ENCODE assay signal across 9 cellular contexts in genomic region chr5:176901260-176902101, GRCh38. TPM values are rescaled to one million over a fixed set of nuclear protein-coding genes. Genes with fewer than 3 reads are reported as not detected.
DNase-seq lines count a peak whose midpoint lies in the region; ATAC-seq, FAIRE-seq and TF ChIP-seq lines count a peak whose summit lies in the region.
"Had no signal": no experiment of that assay in that cellular context is flagged by ENCODE, and none has a peak within 500 bp of the region (broad histone marks: within the 10 kb centered on the region; RNA-seq: fewer than 3 reads in every experiment).

No MANE protein-coding gene starts in this region.

- H2BK5ac ChIP-seq in H9 (ENCODE audit: insufficient read length, low read length): no peak overlapping the region

- H2AFZ ChIP-seq in H9 (ENCODE audit: low read length) (no peak overlapping the region), OCI-LY7 (ENCODE audit: low read length) (no peak overlapping the region)

- H4K20me1 ChIP-seq in H9 (ENCODE audit: control insufficient read depth, insufficient read depth, insufficient read length) (no peaks in the 10 kb centered on the region), OCI-LY7 (ENCODE audit: insufficient read depth, low read length) (no peaks in the 10 kb centered on the region)

- H3K4me3 Mint-ChIP-seq in H9 (no peak overlapping the region), memory B cell (no peak overlapping the region)
- H3K4me3 Mint-ChIP-seq: IgD-negative memory B cell had no signal

- H3K4me1 Mint-ChIP-seq in H9 (peaks cover 24 to 27% of the 10 kb centered on the region in 2 experiments), memory B cell (peaks cover 10% of the 10 kb centered on the region)

- H3K27ac ChIP-seq in H9 (ENCODE audit: insufficient read length, low read depth, low read length): no peak overlapping the region
- no peak overlapping the region for H3K27ac ChIP-seq in OCI-LY7 (ENCODE audit: low read depth, low read length, poor library complexity, severe bottlenecking)
- H3K27ac ChIP-seq in psoas muscle: no peak overlapping the region

- no peak overlapping the region for H3K4ac ChIP-seq in H9 (ENCODE audit: low read depth, low read length)

- H2BK12ac ChIP-seq in H9 (ENCODE audit: insufficient read length, low read depth, low read length): no peak overlapping the region

- POLR2A ChIA-PET in OCI-LY7 (lab: Charles Lee): interaction anchor here (0.6 to 0.7 kb wide), 4 partner anchors 72 to 443 kb away, joined by 3 to 6 read pairs (median 4); no protein-coding TSS in a partner anchor

- no peak overlapping the region for H3K14ac ChIP-seq in H9 (ENCODE audit: insufficient read depth, low read length)

- H3K23me2 ChIP-seq in H9 (ENCODE audit: insufficient read length, low read depth, low read length, poor library complexity, severe bottlenecking): no peaks in the 10 kb centered on the region

- H3K27ac Mint-ChIP-seq in H9 (peak overlapping the region in 2 of 3 experiments; percentile 28 to 56; a peak in 2 of 7 replicates), memory B cell (peak overlapping the region; percentile 57)

- H3K36me3 Mint-ChIP-seq in H9 (ENCODE audit: insufficient read depth in 1 of 3, low read depth in 3 of 3): peaks cover 17 to 45% (median 23%) of the 10 kb centered on the region in 3 experiments; a peak in 6 of 7 replicates
- peaks cover 25% of the 10 kb centered on the region for H3K36me3 Mint-ChIP-seq in memory B cell

- DNase-seq in GM12891 (ENCODE audit: insufficient read length, low spot score) (no peak), H9 (no peak), OCI-LY7 (ENCODE audit: low spot score) (no peak), memory B cell (ENCODE audit: low spot score in 2 of 2) (no peak), psoas muscle (no peak), NCI-H774 (lab: John Stamatoyannopoulos, UW) (no peak), DMS53 treated with DMSO at 0.1 percent for 48 hours (lab: John Stamatoyannopoulos, UW; ENCODE audit: unreplicated experiment) (no peak)

- TF ChIP-seq POLR2A in GM12891 (IDR thresholded peaks at IDR 0.05; ENCODE audit: low read depth, low read length): no peak

- BruUV-seq in OCI-LY7 (replicated peaks; lab: Mats Ljungman, UMichigan): TSS peak; percentile 23

- H3K36me3 ChIP-seq in OCI-LY7 (ENCODE audit: insufficient read depth, low read length): peaks cover 55% of the 10 kb centered on the region
- peaks cover 16 to 44% of the 10 kb centered on the region in 2 donors for H3K36me3 ChIP-seq in psoas muscle (ENCODE audit: insufficient read depth in 1 of 2, low read depth in 1 of 2)

- H2BK15ac ChIP-seq in H9 (ENCODE audit: low read depth, low read length): no peak overlapping the region

- CTCF ChIA-PET in OCI-LY7 (lab: Charles Lee; ENCODE audit: unreplicated experiment): no interaction called here

- H3K79me2 ChIP-seq in H9 (ENCODE audit: insufficient read depth, low read length) (no peaks in the 10 kb centered on the region), OCI-LY7 (ENCODE audit: insufficient read depth, low read depth, low read length) (no peaks in the 10 kb centered on the region)

- H3K4me1 ChIP-seq in H9 (ENCODE audit: insufficient read depth, low read length): no peaks in the 10 kb centered on the region; the same call in 1 of the 2 replicates
- H3K4me1 ChIP-seq in OCI-LY7 (ENCODE audit: insufficient read depth, low read length, poor library complexity, severe bottlenecking): no peaks in the 10 kb centered on the region
- H3K4me1 ChIP-seq in psoas muscle: peaks cover 3% of the 10 kb centered on the region

- no peaks in the 10 kb centered on the region for H3K79me1 ChIP-seq in H9 (ENCODE audit: insufficient read depth, low read depth, low read length, poor library complexity, severe bottlenecking)

- TF ChIP-seq CTCF in H9 (conservative IDR thresholded peaks at IDR 0.05) (no peak), OCI-LY7 (conservative IDR thresholded peaks at IDR 0.05; ENCODE audit: low read length) (no peak), psoas muscle (IDR thresholded peaks at IDR 0.05) (no peak)

- no peak overlapping the region for H3K9ac ChIP-seq in H9 (ENCODE audit: extremely low read depth, insufficient read length, low read length)

- H3K9me2 ChIP-seq in OCI-LY7 (ENCODE audit: insufficient read depth, low read length): no peaks in the 10 kb centered on the region

- no peak overlapping the region for H4K91ac ChIP-seq in H9 (ENCODE audit: insufficient read length, low read depth, low read length)

- intact Hi-C loops in OCI-LY7 (cut with micrococcal nuclease; ENCODE audit: unreplicated experiment): no loop called here
- intact Hi-C loops in psoas muscle (cut with DNase I): loop anchor here in 1 of 2 donors (5.0 kb wide), 1 partner anchor 41 kb away; no protein-coding TSS in a partner anchor

- H3K9me3 Mint-ChIP-seq in H9 (no peaks in the 10 kb centered on the region), memory B cell (no peaks in the 10 kb centered on the region)
- H3K9me3 Mint-ChIP-seq: IgD-negative memory B cell had no signal

- H3K4me3 ChIP-seq in OCI-LY7 (ENCODE audit: low read depth, low read length, poor library complexity, severe bottlenecking) (no peak overlapping the region), psoas muscle (no peak overlapping the region)

- no peak for ATAC-seq in memory B cell (ENCODE audit: low read depth)
- ATAC-seq in psoas muscle: no peak
- no peak for ATAC-seq in GM19455 (IDR thresholded peaks at IDR 0.05; ENCODE audit: unreplicated experiment)

- no peak overlapping the region for H2BK20ac ChIP-seq in H9 (ENCODE audit: low read depth, low read length, poor library complexity, severe bottlenecking)

- H3K9me3 ChIP-seq in H9 (ENCODE audit: control insufficient read depth, low read depth, low read length): no peaks in the 10 kb centered on the region
- H3K9me3 ChIP-seq in OCI-LY7 (ENCODE audit: low read length): no peaks in the 10 kb centered on the region
- no peaks in the 10 kb centered on the region for H3K9me3 ChIP-seq in psoas muscle

- H3K4me2 ChIP-seq in H9 (ENCODE audit: insufficient read depth, insufficient read length, low read length): no peak overlapping the region
- H3K4me2 ChIP-seq in OCI-LY7 (ENCODE audit: low read length): no peak overlapping the region

- H3K56ac ChIP-seq in H9 (ENCODE audit: insufficient read length, low read depth, low read length): no peak overlapping the region

- no peak overlapping the region for H3T11ph ChIP-seq in H9 (ENCODE audit: low read length)

- H4K5ac ChIP-seq in H9 (ENCODE audit: insufficient read length, low read depth, low read length): no peak overlapping the region

- no peak overlapping the region for H3K18ac ChIP-seq in H9 (ENCODE audit: insufficient read length, low read depth, low read length)

- WGBS in H9 (ENCODE audit: extremely low coverage, insufficient read length, low lambda C conversion rate): no CpG with 5 or more reads among the region's 12 CpGs
- WGBS in psoas muscle, 3 donors: 77 to 83% (median 83%) methylated on average over 12 of the region's 12 CpGs

- peak; percentile 55 for FAIRE-seq in GM12891 (lab: Jason Lieb, UNC)

- no peak overlapping the region for H4K8ac ChIP-seq in H9 (replicated peaks; ENCODE audit: insufficient read length, low read depth, low read length)

- H3K27me3 ChIP-seq in H9 (ENCODE audit: insufficient read depth, low read length): no peaks in the 10 kb centered on the region
- no peaks in the 10 kb centered on the region for H3K27me3 ChIP-seq in psoas muscle (ENCODE audit: insufficient read depth in 3 of 3, low read length in 2 of 3)

- H2AK5ac ChIP-seq in H9 (ENCODE audit: insufficient read length, low read length): no peak overlapping the region

- H3K23ac ChIP-seq in H9 (ENCODE audit: insufficient read length, low read depth, low read length): no peak overlapping the region

- no peak overlapping the region for H2BK120ac ChIP-seq in H9 (ENCODE audit: low read depth, low read length, poor library complexity, severe bottlenecking)

- H3K27me3 Mint-ChIP-seq in H9 (ENCODE audit: low read depth) (peaks cover 3% of the 10 kb centered on the region; the same call in 1 of the 2 replicates), memory B cell (peaks cover 6% of the 10 kb centered on the region)
- H3K27me3 Mint-ChIP-seq: IgD-negative memory B cell had no signal

TF ChIP-seq in GM12891, 5 proteins besides CTCF, POLR2A, EP300 and RAD21:
- TF ChIP-seq SPI1 (IDR thresholded peaks at IDR 0.05; ENCODE audit: low read depth, low read length) (no peak; the same call in 1 of the 2 replicates), POU2F2 (IDR thresholded peaks at IDR 0.05; ENCODE audit: low read depth, low read length) (0 out of 2 replicates have a peak, but pooled peaks have one; percentile 28), POLR2AphosphoS5 (IDR thresholded peaks at IDR 0.05; ENCODE audit: low read depth, low read length) (no peak)

RNA-seq across cellular contexts. Expression of gene HK3, which starts 2.3 kb away (rescaled TPM):
- polyA plus RNA-seq in GM12891 (2012; ENCODE audit: low read depth, missing spikeins): 0.21 TPM
- not detected in 2 replicates for total RNA-seq in H9 (2021)
- 0.38 TPM in 1 of 2 replicates, not detected in the other for total RNA-seq in OCI-LY7 (2014; rRNA removed; shearing (Covaris generic))
- total RNA-seq in OCI-LY7 (2022): not detected in 2 replicates
- 1 to 10 TPM; 1.7 to 3.1 (median 2.3) TPM for total RNA-seq in psoas muscle
- 1 to 10 TPM; 1.6 to 2.7 (median 2.6) TPM for polyA plus RNA-seq in psoas muscle
- polyA plus RNA-seq: IgD-negative memory B cell had no signal
